In the genomic region with DNA sequence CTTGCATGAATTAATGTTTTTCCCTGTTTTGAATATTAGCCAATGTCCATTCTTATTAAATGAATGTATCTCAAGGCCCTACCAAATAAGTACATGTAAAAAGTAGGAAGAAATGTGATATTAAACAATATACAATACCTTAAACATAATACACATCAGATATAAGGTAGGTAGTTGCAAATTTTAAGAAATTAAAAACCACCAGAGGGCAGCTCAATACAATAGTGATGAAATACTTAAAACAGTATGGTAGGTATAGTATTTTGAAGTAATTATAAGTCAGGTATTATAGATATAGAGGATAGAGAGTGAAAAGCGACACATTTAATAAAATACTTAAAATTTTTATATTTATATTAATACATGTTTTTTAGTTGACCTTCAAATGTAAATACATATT, we compare ENCODE assay signal across 10 cellular contexts. TPM values are rescaled to one million over a fixed set of nuclear protein-coding genes. Genes with fewer than 3 reads are reported as not detected.
DNase-seq lines count a peak whose midpoint lies in the region; ATAC-seq, FAIRE-seq and TF ChIP-seq lines count a peak whose summit lies in the region.
"Had no signal": no experiment of that assay in that cellular context is flagged by ENCODE, and none has a peak within 500 bp of the region (broad histone marks: within the 10 kb centered on the region; RNA-seq: fewer than 3 reads in every experiment).

No MANE protein-coding gene starts in this region.

- no peak for TF ChIP-seq POLR2A in GM12878 (IDR thresholded peaks at IDR 0.05; ENCODE audit: low read depth, low read length)

- SMC1A ChIA-PET in GM12878 (lab: Charles Lee; ENCODE audit: uncharacterized antibody, unreplicated experiment): interaction anchor here (1.0 to 1.6 kb wide), 3 partner anchors 54 to 482 kb away, joined by 3 to 5 read pairs (median 4); no protein-coding TSS in a partner anchor

- ATAC-seq in GM12878: peak; percentile 63
- no peak for ATAC-seq in lower lobe of right lung
- no peak for ATAC-seq in left colon

- no peaks in the 10 kb centered on the region for H4K20me1 ChIP-seq in GM12878 (ENCODE audit: control insufficient read depth, insufficient read depth)

- H3K36me3 ChIP-seq in GM12878 (ENCODE audit: control insufficient read depth in 2 of 2, insufficient read depth in 2 of 2, low read length in 1 of 2) (no peaks in the 10 kb centered on the region), lower lobe of right lung (no peaks in the 10 kb centered on the region)
- H3K36me3 ChIP-seq in effector memory CD4-positive, alpha-beta T cell (ENCODE audit: control insufficient read depth, insufficient read depth, low read length): no peaks in the 10 kb centered on the region

- in situ Hi-C loops in GM12878 (cut with MboI): no loop called here

- H3K27ac ChIP-seq in GM12878 (ENCODE audit: control insufficient read depth, insufficient read depth) (no peak overlapping the region), lower lobe of right lung (no peak overlapping the region)
- H3K27ac ChIP-seq in effector memory CD4-positive, alpha-beta T cell (ENCODE audit: insufficient read depth, low read length, poor library complexity, severe bottlenecking): no peak overlapping the region

- CTCF ChIA-PET in GM12878 (lab: Yijun Ruan, JAX): interaction anchor here (0.8 to 3.6 kb wide), 4 partner anchors 11 to 482 kb away, joined by 3 to 20 read pairs (median 4); no protein-coding TSS in a partner anchor

- H3K27me3 ChIP-seq in GM12878 (replicated peaks in 1 of 2; ENCODE audit: control insufficient read depth in 2 of 2, insufficient read depth in 2 of 2, low read length in 1 of 2): no peaks in the 10 kb centered on the region
- no peaks in the 10 kb centered on the region for H3K27me3 ChIP-seq in lower lobe of right lung (ENCODE audit: low read depth)
- no peaks in the 10 kb centered on the region for H3K27me3 ChIP-seq in effector memory CD4-positive, alpha-beta T cell (replicated peaks; ENCODE audit: control insufficient read depth, insufficient read depth, low read length, poor library complexity, severe bottlenecking)

- no TSS peak for BruUV-seq in GM12878 (replicated peaks; lab: Mats Ljungman, UMichigan)

- H3K4me3 ChIP-seq in GM12878: no peak overlapping the region
- no peak overlapping the region for H3K4me3 ChIP-seq in lower lobe of right lung
- H3K4me3 ChIP-seq in effector memory CD4-positive, alpha-beta T cell (ENCODE audit: insufficient read depth, low read depth, low read length, poor library complexity, severe bottlenecking): no peak overlapping the region

- 0% methylated on average over 1 of the region's 1 CpG for WGBS in GM12878 (ENCODE audit: insufficient coverage, insufficient replicate concordance, low lambda C conversion rate, missing lambda C conversion rate)

- FAIRE-seq in D721Med (lab: Jason Lieb, UNC) (no peak), GM12878 (lab: Jason Lieb, UNC) (no peak)

- TF ChIP-seq CTCF in D721Med (IDR thresholded peaks at IDR 0.05; ENCODE audit: insufficient read depth, missing control alignments): peak; percentile 34
- TF ChIP-seq CTCF in GM12878 (IDR thresholded peaks at IDR 0.05 in 2 of 3, conservative IDR thresholded peaks at IDR 0.05 in 1 of 3; ENCODE audit: control insufficient read depth in 2 of 3, extremely low read depth in 1 of 3, insufficient read depth in 1 of 3, low read depth in 3 of 3, low read length in 3 of 3): no peak; a peak in 1 of 6 replicates
- peak; percentile 38 for TF ChIP-seq CTCF in lower lobe of right lung (IDR thresholded peaks at IDR 0.05)

- intact Hi-C loops in GM12878 (cut with micrococcal nuclease; ENCODE audit: unreplicated experiment): loop anchor here (1.0 to 5.0 kb wide), 2 partner anchors 77 to 480 kb away; no protein-coding TSS in a partner anchor
- intact Hi-C loops in lower lobe of right lung (cut with DNase I): loop anchor here (5.0 kb wide), 1 partner anchor 75 kb away; no protein-coding TSS in a partner anchor
- intact Hi-C loops in left colon (cut with DNase I, micrococcal nuclease): no loop called here

- H3K9ac ChIP-seq in GM12878 (ENCODE audit: control insufficient read depth, insufficient read depth, low read length): no peak overlapping the region

- no peaks in the 10 kb centered on the region for H3K9me3 ChIP-seq in GM12878 (replicated peaks; ENCODE audit: control insufficient read depth, insufficient read depth, low read length)
- H3K9me3 ChIP-seq in lower lobe of right lung: no peaks in the 10 kb centered on the region
- no peaks in the 10 kb centered on the region for H3K9me3 ChIP-seq in effector memory CD4-positive, alpha-beta T cell (ENCODE audit: control insufficient read depth, low read length)

- DNase-seq in D721Med (ENCODE audit: insufficient read length, low spot score) (no peak), Kasumi-1 (lab: John Stamatoyannopoulos, UW) (peak; percentile 14 to 56), GM12878 (ENCODE audit: low read depth, low spot score) (no peak), lower lobe of right lung (no peak), left colon (no peak), NCI-H748 (lab: John Stamatoyannopoulos, UW; ENCODE audit: unreplicated experiment) (no peak)
- no peak for DNase-seq in stimulated activated CD4-positive, alpha-beta T cell treated with anti-CD3 and anti-CD28 coated beads, Interleukin-4, amount 100 ng/mL, for 24 hours
- DNase-seq in effector memory CD4-positive, alpha-beta T cell: no peak
- DNase-seq: activated CD4-positive, alpha-beta T cell treated with anti-CD3 and anti-CD28 coated beads, Interleukin-2, amount 50 U/mL, for 48 hours; caudate nucleus had no signal

- no peak for TF ChIP-seq EP300 in GM12878 (IDR thresholded peaks at IDR 0.05; ENCODE audit: borderline replicate concordance in 1 of 2, control insufficient read depth in 1 of 2, low read depth in 2 of 2, low read length in 2 of 2)

- POLR2A ChIA-PET in GM12878 (lab: Charles Lee): no interaction called here

- RAD21 ChIA-PET in GM12878 (lab: Charles Lee; ENCODE audit: unreplicated experiment): interaction anchor here (0.6 kb wide), 1 partner anchor 482 kb away, joined by 3 read pairs; no protein-coding TSS in a partner anchor

- no peak overlapping the region for H3K4me2 ChIP-seq in GM12878 (ENCODE audit: control insufficient read depth, insufficient read depth)

- no peaks in the 10 kb centered on the region for H3K79me2 ChIP-seq in GM12878 (ENCODE audit: control insufficient read depth, insufficient read depth, low read length)

- no peak overlapping the region for H2AFZ ChIP-seq in GM12878 (ENCODE audit: control insufficient read depth, low read depth, low read length)

- peak; percentile 31; the same call in 1 of the 2 replicates for TF ChIP-seq RAD21 in GM12878 (IDR thresholded peaks at IDR 0.05; ENCODE audit: insufficient read depth, low read depth, low read length)

- H3K4me1 ChIP-seq in GM12878 (ENCODE audit: control insufficient read depth, insufficient read depth, low read length) (no peaks in the 10 kb centered on the region), lower lobe of right lung (no peaks in the 10 kb centered on the region)
- H3K4me1 ChIP-seq in effector memory CD4-positive, alpha-beta T cell (ENCODE audit: control insufficient read depth, insufficient read depth, low read length, poor library complexity, severe bottlenecking): no peaks in the 10 kb centered on the region

TF ChIP-seq in GM12878, 131 proteins besides CTCF, POLR2A, EP300 and RAD21:
- TF ChIP-seq HDAC2 (IDR thresholded peaks at IDR 0.05) (no peak), GATAD2B (conservative IDR thresholded peaks at IDR 0.05; ENCODE audit: low read depth) (no peak), NR2F1 (conservative IDR thresholded peaks at IDR 0.05) (no peak), JUNB (IDR thresholded peaks at IDR 0.05) (no peak)

RNA-seq across cellular contexts. Expression of gene CDK14, which starts 43.6 kb away (rescaled TPM):
- total RNA-seq in GM12878 (2013; cell fraction: nucleolus; rRNA removed): 204 and 221 TPM in 2 replicates
- total RNA-seq in GM12878 (2014; rRNA removed) (29.6 and 33.3 TPM in 2 replicates), GM12878 (2014; rRNA removed; fragmentation: Illumina TruSeq; extraction: Trizol) (39.3 and 47.1 TPM in 2 replicates), GM12878 (2021) (56.7 and 61.3 TPM in 2 replicates), lower lobe of right lung (58.6 TPM), left colon (1 to 10 TPM; 5.1 to 5.5 TPM)
- polyA plus RNA-seq in GM12878 (2011; ENCODE audit: low read depth): 4.0 TPM
- polyA plus RNA-seq in GM12878 (2011; rRNA removed) (24.3 and 33.2 TPM in 2 replicates), GM12878 (2014; fragmentation: Illumina TruSeq; extraction: Trizol) (30.9 and 31.6 TPM in 2 replicates), GM12878 (2014; fragmentation: Nextera tagmentation; extraction: Ambion mirVana) (1 to 10 TPM; 6.5 to 7.3 TPM), GM12878 (2014; rRNA removed) (14.3 and 16.1 TPM in 2 replicates), GM12878 (2016; fragmentation: Nextera tagmentation; extraction: Ambion mirVana) (10 to 100 TPM; 12.7 to 24.1 TPM)
- 10.8 and 12.3 TPM in 2 replicates for polyA plus RNA-seq in GM12878 (2011; cell fraction: cytosol; rRNA removed)
- polyA plus RNA-seq in GM12878 (2011; cell fraction: nucleus; rRNA removed): 26.0 and 33.3 TPM in 2 replicates
- polyA plus RNA-seq in GM12878 (2012): 6.8 and 7.4 TPM in 2 replicates
- 78.9 and 108 TPM in 2 replicates for polyA minus RNA-seq in GM12878 (2011; rRNA and poly(A)+ RNA removed)
- polyA minus RNA-seq in GM12878 (2011; cell fraction: cytosol; rRNA and poly(A)+ RNA removed): 13.1 and 18.1 TPM in 2 replicates
- polyA minus RNA-seq in GM12878 (2011; cell fraction: nucleus; rRNA and poly(A)+ RNA removed): 106 and 146 TPM in 2 replicates

Comparison
In these comparisons a context has a peak if more than half of its experiments do, and no peak if none do; other contexts are left out.
1. DNase-seq: peak in Kasumi-1 (2 of 2); none in D721Med (single experiment), GM12878 (single experiment), lower lobe of right lung (single experiment), left colon (0 of 2), stimulated activated CD4-positive, alpha-beta T cell treated with anti-CD3 and anti-CD28 coated beads, Interleukin-4, amount 100 ng/mL, for 24 hours (single experiment), effector memory CD4-positive, alpha-beta T cell (0 of 3) and NCI-H748 (single experiment).
2. CTCF ChIP-seq: peak in D721Med (single experiment) and lower lobe of right lung (single experiment); none in GM12878 (0 of 3).
3. intact Hi-C loops: an anchor here in GM12878 (1.0 to 5.0 kb wide) and lower lobe of right lung (5.0 kb wide); none called in left colon.